Comparison of ENCODE assay signal across 10 cellular contexts in genomic region chr11:12164061-12165014, GRCh38. TPM values are rescaled to one million over a fixed set of nuclear protein-coding genes. Genes with fewer than 3 reads are reported as not detected.
DNase-seq lines count a peak whose midpoint lies in the region; FAIRE-seq and TF ChIP-seq lines count a peak whose summit lies in the region.
"Had no signal": no experiment of that assay in that cellular context is flagged by ENCODE, and none has a peak within 500 bp of the region (broad histone marks: within the 10 kb centered on the region; RNA-seq: fewer than 3 reads in every experiment).

No MANE protein-coding gene starts in this region.

- peak overlapping the region; percentile 81 for H3K27ac Mint-ChIP-seq in astrocyte (ENCODE audit: unreplicated experiment)

- peaks cover 76% of the 10 kb centered on the region for H3K4me1 ChIP-seq in astrocyte (ENCODE audit: insufficient read depth, low read length)

- H3K27me3 ChIP-seq in AG04450 (ENCODE audit: control insufficient read depth, insufficient read depth, low read length) (no peaks in the 10 kb centered on the region), astrocyte (ENCODE audit: insufficient read depth, low read length) (no peaks in the 10 kb centered on the region)

- DNase-seq in AG04450 (ENCODE audit: low read depth, low spot score) (no peak), HEK293T (ENCODE audit: extremely low spot score) (no peak), astrocyte (ENCODE audit: low read depth) (peak; percentile 99), medulla oblongata (ENCODE audit: extremely low spot score) (peak; percentile 78), NCI-H2081 treated with DMSO at 0.1 percent for 48 hours (lab: John Stamatoyannopoulos, UW) (no peak), SHP77 treated with DMSO at 0.1 percent for 48 hours (lab: John Stamatoyannopoulos, UW) (no peak), NCI-H2107 (lab: John Stamatoyannopoulos, UW) (no peak)
- DNase-seq in activated effector memory CD4-positive, alpha-beta T cell treated with Interleukin-2 at 50 U/mL for 16 hours = no peak
- DNase-seq: central memory CD4-positive, alpha-beta T cell; NCI-H1694 had no signal

- peaks cover 39% of the 10 kb centered on the region for H3K36me3 Mint-ChIP-seq in astrocyte (ENCODE audit: low read depth, unreplicated experiment)

- peak; percentile 62 for FAIRE-seq in astrocyte (lab: Jason Lieb, UNC)

- H3K4me2 ChIP-seq in astrocyte (ENCODE audit: low read length) = peak overlapping the region; percentile 54

- H3K27me3 Mint-ChIP-seq in astrocyte (ENCODE audit: low read depth, unreplicated experiment) = no peaks in the 10 kb centered on the region

- no peaks in the 10 kb centered on the region for H3K9me3 ChIP-seq in AG04450 (ENCODE audit: control insufficient read depth, insufficient read depth, low read length)
- H3K9me3 ChIP-seq in astrocyte (ENCODE audit: insufficient read depth, low read depth, low read length) = no peaks in the 10 kb centered on the region

- no peak overlapping the region for H3K4me3 Mint-ChIP-seq in astrocyte (ENCODE audit: unreplicated experiment)

- H3K9ac ChIP-seq in astrocyte (ENCODE audit: low read length) = peak overlapping the region; percentile 90

- peaks cover 73% of the 10 kb centered on the region for H3K79me2 ChIP-seq in astrocyte (ENCODE audit: insufficient read depth, low read length)

- H2AFZ ChIP-seq in astrocyte (ENCODE audit: low read depth, low read length) = no peak overlapping the region

- H3K9me3 Mint-ChIP-seq in astrocyte (ENCODE audit: unreplicated experiment) = no peaks in the 10 kb centered on the region

- peaks cover 49% of the 10 kb centered on the region for H3K36me3 ChIP-seq in astrocyte (ENCODE audit: insufficient read depth, low read length)

- H4K20me1 ChIP-seq in astrocyte (ENCODE audit: insufficient read depth, low read length) = no peaks in the 10 kb centered on the region

- H3K4me3 ChIP-seq in AG04450 (ENCODE audit: low read depth, low read length) = no peak overlapping the region
- H3K4me3 ChIP-seq in astrocyte (ENCODE audit: insufficient read depth, low read depth, low read length) = no peak overlapping the region

- peaks cover 78% of the 10 kb centered on the region for H3K4me1 Mint-ChIP-seq in astrocyte (ENCODE audit: low read depth, unreplicated experiment)

- no peak for TF ChIP-seq CTCF in AG04450 (IDR thresholded peaks at IDR 0.05; ENCODE audit: low read depth, low read length)
- no peak for TF ChIP-seq CTCF in astrocyte (IDR thresholded peaks at IDR 0.05; ENCODE audit: insufficient read depth, low read depth, low read length)

- POLR2A ChIA-PET in AG04450 (lab: Yijun Ruan, JAX) (interaction anchor here (0.8 to 2.4 kb wide), 5 partner anchors 16 to 38 kb away, joined by 3 to 12 read pairs (median 3); no protein-coding TSS in a partner anchor), HEK293T (lab: Yijun Ruan, JAX) (no interaction called here)

- H3K27ac ChIP-seq in AG04450 (ENCODE audit: low read depth, low read length) (peak overlapping the region; percentile 95), astrocyte (ENCODE audit: low read depth, low read length) (peak overlapping the region; percentile 99)

- CTCF ChIA-PET in AG04450 (lab: Charles Lee) (interaction anchor here (1.0 to 1.6 kb wide), 4 partner anchors 73 to 120 kb away, joined by 3 to 6 read pairs (median 4); no protein-coding TSS in a partner anchor), HEK293T (lab: Yijun Ruan, JAX) (interaction anchor here (0.6 kb wide), 1 partner anchor 1165 kb away, joined by 3 read pairs; no protein-coding TSS in a partner anchor)

TF ChIP-seq in HEK293T, 16 proteins besides CTCF, POLR2A, EP300 and RAD21:
- TF ChIP-seq BHLHE40 (IDR thresholded peaks at IDR 0.05; ENCODE audit: borderline replicate concordance) (no peak), NFRKB (IDR thresholded peaks at IDR 0.05) (no peak), ZNF384 (IDR thresholded peaks at IDR 0.05) (no peak), LEF1 (IDR thresholded peaks at IDR 0.05; ENCODE audit: borderline replicate concordance) (no peak), PKNOX1 (IDR thresholded peaks at IDR 0.05) (peak; percentile 79), ARNT (IDR thresholded peaks at IDR 0.05) (no peak), SUZ12 (IDR thresholded peaks at IDR 0.05) (no peak)

RNA-seq across cellular contexts. Expression of gene MICAL2, which starts 53.9 kb away (rescaled TPM):
- 171 and 222 TPM in 2 replicates for polyA plus RNA-seq in AG04450 (2011; rRNA removed)
- 389 and 460 TPM in 2 replicates for polyA minus RNA-seq in AG04450 (2011; rRNA and poly(A)+ RNA removed)
- total RNA-seq in astrocyte = 357 and 471 TPM in 2 replicates

Comparison
In these comparisons a context has a peak if more than half of its experiments do, and no peak if none do; other contexts are left out.
1. DNase-seq: peak in astrocyte (single experiment) and medulla oblongata (single experiment); none in AG04450 (single experiment), HEK293T (single experiment), activated effector memory CD4-positive, alpha-beta T cell treated with Interleukin-2 at 50 U/mL for 16 hours (single experiment), NCI-H2081 treated with DMSO at 0.1 percent for 48 hours (single experiment), SHP77 treated with DMSO at 0.1 percent for 48 hours (single experiment) and NCI-H2107 (single experiment).